In the genomic region with DNA sequence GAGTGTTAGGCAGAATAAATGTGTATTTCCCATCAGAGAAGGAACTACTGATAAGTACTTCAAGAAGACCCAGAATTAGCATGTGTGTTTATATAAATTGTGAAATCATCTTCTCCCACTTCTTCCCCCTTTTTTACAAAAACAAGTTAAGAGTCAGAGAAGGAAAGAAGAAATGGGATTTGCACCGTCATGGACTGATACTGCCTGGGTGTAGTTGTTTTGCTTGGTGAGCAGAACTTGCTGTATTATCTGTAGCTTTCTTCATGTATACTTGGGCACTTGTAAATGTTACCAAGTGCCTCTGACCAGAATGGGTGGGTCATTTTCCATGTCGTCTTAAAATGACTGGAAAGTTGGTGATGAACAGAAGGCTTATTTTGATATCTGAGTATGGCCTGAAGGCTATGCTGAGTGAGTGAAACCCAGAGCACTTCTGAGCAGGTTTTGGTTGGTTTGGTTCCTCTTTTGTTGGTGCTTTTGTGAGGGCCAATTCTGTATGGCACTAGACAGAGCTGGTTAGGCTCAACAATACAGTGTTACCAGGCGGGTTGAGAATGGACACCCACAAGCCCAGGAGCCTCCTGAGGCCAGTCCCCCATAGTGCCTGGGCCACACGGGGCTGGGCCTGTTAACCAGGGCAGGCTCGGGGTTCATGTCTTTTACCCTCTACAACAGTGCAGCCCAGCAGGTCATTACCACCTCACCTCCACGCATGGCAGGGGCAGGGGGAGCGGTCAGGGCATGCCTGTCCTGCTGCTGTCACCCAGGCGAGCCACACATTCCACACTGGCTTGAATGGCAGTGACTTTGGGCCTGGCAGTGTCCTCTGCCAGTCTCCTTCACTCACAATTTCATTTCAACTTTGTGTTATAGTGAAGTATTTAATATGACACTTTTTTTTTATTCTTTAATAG, we compare ENCODE assay signal across 8 cellular contexts.
DNase-seq lines count a peak whose midpoint lies in the region; ATAC-seq and TF ChIP-seq lines count a peak whose summit lies in the region.

No MANE protein-coding gene starts in this region.

- 66 to 79% (median 72%) methylated on average over 8 of the region's 8 CpGs for WGBS in spleen, 5 donors

- peak overlapping the region in 3 of 8 donors; percentile 23 to 48 (median 24) for H3K27ac Mint-ChIP-seq in CD8-positive, alpha-beta memory T cell
- peak overlapping the region in 1 of 2 donors; percentile 42 for H3K27ac Mint-ChIP-seq in effector memory CD8-positive, alpha-beta T cell

- H3K27ac ChIP-seq in CD8-positive, alpha-beta memory T cell (ENCODE audit: low read depth, low read length): peak overlapping the region; percentile 40
- peak overlapping the region; percentile 63 for H3K27ac ChIP-seq in HL-60 (replicated peaks)
- H3K27ac ChIP-seq in duodenal mucosa (ENCODE audit: low read depth, low read length): peak overlapping the region; percentile 51
- H3K27ac ChIP-seq in spleen: peak overlapping the region in 7 of 8 donors; percentile 68 to 90 (median 74)
- H3K27ac ChIP-seq in foreskin keratinocyte: no peak overlapping the region

- TF ChIP-seq POLR2A in spleen (IDR thresholded peaks at IDR 0.05): no peak

- no peaks in the 10 kb centered on the region for H3K9me3 ChIP-seq in CD8-positive, alpha-beta memory T cell (ENCODE audit: low read length)
- H3K9me3 ChIP-seq in duodenal mucosa (ENCODE audit: control insufficient read depth in 1 of 2, low read length in 2 of 2) (no peaks in the 10 kb centered on the region), spleen (no peaks in the 10 kb centered on the region)

- H3K9ac ChIP-seq in duodenal mucosa (ENCODE audit: low read depth in 1 of 2, low read length in 2 of 2): peak overlapping the region in 1 of 2 donors; percentile 5

- H3K27me3 Mint-ChIP-seq in CD8-positive, alpha-beta memory T cell: no peaks in the 10 kb centered on the region
- H3K27me3 Mint-ChIP-seq in effector memory CD8-positive, alpha-beta T cell: no peaks in the 10 kb centered on the region

- H3K36me3 ChIP-seq in CD8-positive, alpha-beta memory T cell (ENCODE audit: insufficient read depth, low read length): no peaks in the 10 kb centered on the region
- H3K36me3 ChIP-seq in duodenal mucosa (ENCODE audit: control insufficient read depth in 1 of 2, insufficient read depth in 2 of 2, low read length in 2 of 2): no peaks in the 10 kb centered on the region
- H3K36me3 ChIP-seq in spleen: no peaks in the 10 kb centered on the region

- intact Hi-C loops in spleen (cut with DNase I; ENCODE audit: low total_unique reads): no loop called here

- H3K4me3 ChIP-seq in CD8-positive, alpha-beta memory T cell (ENCODE audit: low read length): no peak overlapping the region
- H3K4me3 ChIP-seq in HL-60 (replicated peaks; ENCODE audit: insufficient read depth, low read length): no peak overlapping the region
- H3K4me3 ChIP-seq in duodenal mucosa (ENCODE audit: low read depth in 1 of 2, low read length in 2 of 2): no peak overlapping the region
- peak overlapping the region in 1 of 8 donors; percentile 41 for H3K4me3 ChIP-seq in spleen

- H3K4me1 Mint-ChIP-seq in CD8-positive, alpha-beta memory T cell: peaks cover 62 to 77% (median 69%) of the 10 kb centered on the region in 3 donors
- H3K4me1 Mint-ChIP-seq in effector memory CD8-positive, alpha-beta T cell (ENCODE audit: low read depth in 2 of 2): peaks cover 48 to 77% of the 10 kb centered on the region in 2 donors

- POLR2A ChIA-PET in CD8-positive, alpha-beta memory T cell (lab: Charles Lee): no interaction called here

- TF ChIP-seq CTCF in HL-60 (IDR thresholded peaks at IDR 0.05; ENCODE audit: insufficient read depth, low read length): no peak
- TF ChIP-seq CTCF in spleen (IDR thresholded peaks at IDR 0.05 in 8 of 11, conservative IDR thresholded peaks at IDR 0.05 in 3 of 11): no peak
- TF ChIP-seq CTCF in foreskin keratinocyte (conservative IDR thresholded peaks at IDR 0.05): no peak

- peaks cover 0 to 3% (median 0%) of the 10 kb centered on the region in 5 donors for H3K9me3 Mint-ChIP-seq in CD8-positive, alpha-beta memory T cell
- no peaks in the 10 kb centered on the region for H3K9me3 Mint-ChIP-seq in effector memory CD8-positive, alpha-beta T cell

- peak; percentile 94 for ATAC-seq in GM21447 (IDR thresholded peaks at IDR 0.05; ENCODE audit: unreplicated experiment)
- no peak for ATAC-seq in effector memory CD8-positive, alpha-beta T cell (replicated peaks)
- no peak for ATAC-seq in foreskin keratinocyte

- peaks cover 76% of the 10 kb centered on the region for H3K4me1 ChIP-seq in CD8-positive, alpha-beta memory T cell (ENCODE audit: insufficient read depth, low read length)
- H3K4me1 ChIP-seq in duodenal mucosa (ENCODE audit: control insufficient read depth in 1 of 2, insufficient read depth in 2 of 2, low read length in 2 of 2): peaks cover 45 to 52% of the 10 kb centered on the region in 2 donors
- H3K4me1 ChIP-seq in spleen: peaks cover 29 to 100% (median 82%) of the 10 kb centered on the region in 6 donors
- H3K4me1 ChIP-seq in foreskin keratinocyte: peaks cover 32% of the 10 kb centered on the region

- no peak overlapping the region for H3K4me3 Mint-ChIP-seq in CD8-positive, alpha-beta memory T cell
- no peak overlapping the region for H3K4me3 Mint-ChIP-seq in effector memory CD8-positive, alpha-beta T cell

- no peaks in the 10 kb centered on the region for H3K27me3 ChIP-seq in CD8-positive, alpha-beta memory T cell (ENCODE audit: insufficient read depth, low read length, poor library complexity, severe bottlenecking)
- no peaks in the 10 kb centered on the region for H3K27me3 ChIP-seq in HL-60 (ENCODE audit: insufficient read depth, poor library complexity, severe bottlenecking)
- no peaks in the 10 kb centered on the region for H3K27me3 ChIP-seq in duodenal mucosa (ENCODE audit: control insufficient read depth in 1 of 2, insufficient read depth in 2 of 2, low read length in 2 of 2)
- no peaks in the 10 kb centered on the region for H3K27me3 ChIP-seq in spleen (replicated peaks in 1 of 7)
- no peaks in the 10 kb centered on the region for H3K27me3 ChIP-seq in foreskin keratinocyte

- DNase-seq in CD8-positive, alpha-beta memory T cell: no peak
- DNase-seq in HL-60 (ENCODE audit: low read depth in 1 of 2, low spot score in 1 of 2) (peak; percentile 41 to 59), spleen (no peak), foreskin keratinocyte (no peak), SK-N-DZ (ENCODE audit: low spot score) (no peak)
- no peak for DNase-seq in effector memory CD8-positive, alpha-beta T cell

- CTCF ChIA-PET in CD8-positive, alpha-beta memory T cell (lab: Charles Lee): no interaction called here

- peaks cover 0 to 3% (median 2%) of the 10 kb centered on the region in 3 donors for H3K36me3 Mint-ChIP-seq in CD8-positive, alpha-beta memory T cell
- H3K36me3 Mint-ChIP-seq in effector memory CD8-positive, alpha-beta T cell (ENCODE audit: insufficient read depth): no peaks in the 10 kb centered on the region

Comparison
In these comparisons a context has a peak if more than half of its experiments do, and no peak if none do; other contexts are left out.
1. DNase-seq: peak in HL-60 (2 of 2); none in CD8-positive, alpha-beta memory T cell (0 of 5), spleen (single experiment), effector memory CD8-positive, alpha-beta T cell (0 of 3), foreskin keratinocyte (0 of 2) and SK-N-DZ (single experiment).